Comparison of ENCODE assay signal across 12 cellular contexts in genomic region chr4:124708517-124709300, GRCh38.
DNase-seq lines count a peak whose midpoint lies in the region; ATAC-seq, FAIRE-seq and TF ChIP-seq lines count a peak whose summit lies in the region.
"Had no signal": no experiment of that assay in that cellular context is flagged by ENCODE, and none has a peak within 500 bp of the region (broad histone marks: within the 10 kb centered on the region; RNA-seq: fewer than 3 reads in every experiment).

No MANE protein-coding gene starts in this region.

- no peak for ATAC-seq in GM19463 (IDR thresholded peaks at IDR 0.05; ENCODE audit: unreplicated experiment)
- ATAC-seq: gastroesophageal sphincter; HCT116; stimulated activated naive CD8-positive, alpha-beta T cell treated with anti-CD3 and anti-CD28 coated beads, Interleukin-15, Interleukin-2, amounts not matched to agents 100 U/mL and 50 U/mL, for 24 hours had no signal

- peak overlapping the region; percentile 78; the same call in 1 of the 2 replicates for H3K4me3 ChIP-seq in HFF-Myc (replicated peaks; ENCODE audit: low read depth, low read length)
- H3K4me3 ChIP-seq in fibroblast of mammary gland (ENCODE audit: control insufficient read depth, low read depth, low read length), result no peak overlapping the region
- H3K4me3 ChIP-seq in retinal pigment epithelial cell (ENCODE audit: low read length), result peak overlapping the region; percentile 80
- H3K4me3 ChIP-seq: gastroesophageal sphincter had no signal

- no peak for FAIRE-seq in RCC 7860 (lab: Jason Lieb, UNC)

- DNase-seq in HFF-Myc (ENCODE audit: extremely low read depth, low read depth) (no peak), RCC 7860 (ENCODE audit: low spot score) (peak; percentile 8), fibroblast of mammary gland (ENCODE audit: low read depth) (peak; percentile 47), retinal pigment epithelial cell (ENCODE audit: low read depth) (no peak), GM20000 (ENCODE audit: low spot score) (no peak)
- DNase-seq in activated CD4-positive, alpha-beta T cell treated with anti-CD3 and anti-CD28 coated beads for 48 hours, result no peak
- DNase-seq: NCI-H2107; stimulated activated CD4-positive, alpha-beta T cell treated with anti-CD3 and anti-CD28 coated beads, Interleukin-15, amount 100 ng/mL, for 24 hours; stimulated activated naive CD8-positive, alpha-beta T cell treated with anti-CD3 and anti-CD28 coated beads, Interleukin-15, Interleukin-2, amounts not matched to agents 100 U/mL and 50 U/mL, for 24 hours had no signal

- TF ChIP-seq CTCF in HFF-Myc (IDR thresholded peaks at IDR 0.05; ENCODE audit: low read depth, low read length, missing control alignments) (no peak), fibroblast of mammary gland (conservative IDR thresholded peaks at IDR 0.05; ENCODE audit: control insufficient read depth, insufficient read depth, low read depth, low read length) (no peak), retinal pigment epithelial cell (conservative IDR thresholded peaks at IDR 0.05; ENCODE audit: low read depth, low read length) (no peak), GM20000 (IDR thresholded peaks at IDR 0.05; ENCODE audit: extremely low read depth, missing control alignments) (no peak)

Comparison
In these comparisons a context has a peak if more than half of its experiments do, and no peak if none do; other contexts are left out.
1. DNase-seq: peak in RCC 7860 (single experiment) and fibroblast of mammary gland (single experiment); none in HFF-Myc (single experiment), retinal pigment epithelial cell (single experiment), activated CD4-positive, alpha-beta T cell treated with anti-CD3 and anti-CD28 coated beads for 48 hours (single experiment) and GM20000 (single experiment).